Comparison of ENCODE assay signal across 1 cellular context in the genomic region with DNA sequence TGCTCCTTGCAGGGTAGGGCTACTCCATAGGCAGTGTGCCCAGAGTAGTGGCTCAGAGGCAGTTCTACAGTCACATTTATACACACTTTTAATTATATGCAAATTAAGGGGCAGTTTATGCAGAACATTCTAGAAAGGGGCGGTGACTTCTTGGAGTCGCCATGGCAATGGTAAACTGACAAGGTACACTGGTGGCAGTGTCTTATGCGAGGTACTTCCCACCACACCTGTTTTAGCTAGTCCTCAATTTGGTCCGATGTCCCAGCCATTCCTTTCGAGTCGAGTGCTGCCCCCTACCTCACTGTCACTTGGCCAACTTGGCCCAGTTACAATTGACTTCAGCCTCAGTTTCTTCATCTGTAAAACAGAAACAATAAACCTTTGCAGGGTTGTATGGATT.
TF ChIP-seq lines count a peak whose summit lies in the region.

No MANE protein-coding gene starts in this region.

TF ChIP-seq in GM12878, 131 proteins besides CTCF, POLR2A, EP300 and RAD21:
- TF ChIP-seq, protein P1, sequence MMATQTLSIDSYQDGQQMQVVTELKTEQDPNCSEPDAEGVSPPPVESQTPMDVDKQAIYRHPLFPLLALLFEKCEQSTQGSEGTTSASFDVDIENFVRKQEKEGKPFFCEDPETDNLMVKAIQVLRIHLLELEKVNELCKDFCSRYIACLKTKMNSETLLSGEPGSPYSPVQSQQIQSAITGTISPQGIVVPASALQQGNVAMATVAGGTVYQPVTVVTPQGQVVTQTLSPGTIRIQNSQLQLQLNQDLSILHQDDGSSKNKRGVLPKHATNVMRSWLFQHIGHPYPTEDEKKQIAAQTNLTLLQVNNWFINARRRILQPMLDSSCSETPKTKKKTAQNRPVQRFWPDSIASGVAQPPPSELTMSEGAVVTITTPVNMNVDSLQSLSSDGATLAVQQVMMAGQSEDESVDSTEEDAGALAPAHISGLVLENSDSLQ (IDR thresholded peaks at IDR 0.05): 0 out of 2 replicates have a peak, but pooled peaks have one; percentile 8
- TF ChIP-seq, protein P2, sequence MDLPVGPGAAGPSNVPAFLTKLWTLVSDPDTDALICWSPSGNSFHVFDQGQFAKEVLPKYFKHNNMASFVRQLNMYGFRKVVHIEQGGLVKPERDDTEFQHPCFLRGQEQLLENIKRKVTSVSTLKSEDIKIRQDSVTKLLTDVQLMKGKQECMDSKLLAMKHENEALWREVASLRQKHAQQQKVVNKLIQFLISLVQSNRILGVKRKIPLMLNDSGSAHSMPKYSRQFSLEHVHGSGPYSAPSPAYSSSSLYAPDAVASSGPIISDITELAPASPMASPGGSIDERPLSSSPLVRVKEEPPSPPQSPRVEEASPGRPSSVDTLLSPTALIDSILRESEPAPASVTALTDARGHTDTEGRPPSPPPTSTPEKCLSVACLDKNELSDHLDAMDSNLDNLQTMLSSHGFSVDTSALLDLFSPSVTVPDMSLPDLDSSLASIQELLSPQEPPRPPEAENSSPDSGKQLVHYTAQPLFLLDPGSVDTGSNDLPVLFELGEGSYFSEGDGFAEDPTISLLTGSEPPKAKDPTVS (IDR thresholded peaks at IDR 0.05; ENCODE audit: low read depth, low read length): peak; percentile 74
- TF ChIP-seq, protein P3, sequence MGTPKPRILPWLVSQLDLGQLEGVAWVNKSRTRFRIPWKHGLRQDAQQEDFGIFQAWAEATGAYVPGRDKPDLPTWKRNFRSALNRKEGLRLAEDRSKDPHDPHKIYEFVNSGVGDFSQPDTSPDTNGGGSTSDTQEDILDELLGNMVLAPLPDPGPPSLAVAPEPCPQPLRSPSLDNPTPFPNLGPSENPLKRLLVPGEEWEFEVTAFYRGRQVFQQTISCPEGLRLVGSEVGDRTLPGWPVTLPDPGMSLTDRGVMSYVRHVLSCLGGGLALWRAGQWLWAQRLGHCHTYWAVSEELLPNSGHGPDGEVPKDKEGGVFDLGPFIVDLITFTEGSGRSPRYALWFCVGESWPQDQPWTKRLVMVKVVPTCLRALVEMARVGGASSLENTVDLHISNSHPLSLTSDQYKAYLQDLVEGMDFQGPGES (IDR thresholded peaks at IDR 0.05): no peak
